Comparison of ENCODE assay signal across 8 cellular contexts in genomic region chr1:180953791-180954721, GRCh38. TPM values are rescaled to one million over a fixed set of nuclear protein-coding genes. Genes with fewer than 3 reads are reported as not detected.
DNase-seq lines count a peak whose midpoint lies in the region; ATAC-seq lines count a peak whose summit lies in the region.

No MANE protein-coding gene starts in this region.

- POLR2A ChIA-PET in T-cell (lab: Charles Lee), result no interaction called here

- peak overlapping the region; percentile 76 to 80 (median 78) for H3K4me3 Mint-ChIP-seq in T-cell

- ATAC-seq in GM18502 (IDR thresholded peaks at IDR 0.05; ENCODE audit: poor library complexity, unreplicated experiment), result peak; percentile 72
- ATAC-seq in HG02852 (IDR thresholded peaks at IDR 0.05; ENCODE audit: unreplicated experiment), result peak; percentile 80
- ATAC-seq in T-cell (replicated peaks in 1 of 4), result peak; percentile 89 to 92 (median 92)

- no peaks in the 10 kb centered on the region for H3K27me3 Mint-ChIP-seq in T-cell

- peaks cover 0 to 9% (median 7%) of the 10 kb centered on the region in 3 donors for H3K4me1 Mint-ChIP-seq in T-cell

- H3K27ac Mint-ChIP-seq in T-cell, result peak overlapping the region in 1 of 2 donors; percentile 48

- no peaks in the 10 kb centered on the region for H3K9me3 Mint-ChIP-seq in T-cell

- CTCF ChIA-PET in T-cell (lab: Charles Lee), result no interaction called here

- DNase-seq in T-cell (peak; percentile 15 to 79 (median 58)), amygdala (lab: John Stamatoyannopoulos, UW) (peak in 43 of 56 donors; percentile 13 to 82 (median 64)), iris pigment epithelial cell (ENCODE audit: low read depth) (peak; percentile 63), SIG-M5 (lab: John Stamatoyannopoulos, UW) (no peak), GM19240 (ENCODE audit: insufficient read length, low spot score) (no peak)
- DNase-seq in stimulated activated CD4-positive, alpha-beta T cell treated with anti-CD3 and anti-CD28 coated beads, Interleukin-2, amount 100 ng/mL, for 4 hours (ENCODE audit: low read depth), result peak; percentile 54

- peaks cover 9% of the 10 kb centered on the region for H3K36me3 Mint-ChIP-seq in T-cell

RNA-seq across cellular contexts. Expression of gene KIAA1614, which starts 41.4 kb away (rescaled TPM):
- under 1 TPM; 0.05 to 0.38 (median 0.20) TPM for total RNA-seq in T-cell

Comparison
In these comparisons a context has a peak if more than half of its experiments do, and no peak if none do; other contexts are left out.
1. DNase-seq: peak in T-cell (34 of 34), amygdala (43 of 56), iris pigment epithelial cell (single experiment) and stimulated activated CD4-positive, alpha-beta T cell treated with anti-CD3 and anti-CD28 coated beads, Interleukin-2, amount 100 ng/mL, for 4 hours (single experiment); none in SIG-M5 (single experiment) and GM19240 (single experiment).
2. Peak in every context shown above with its lines, with median percentiles within 50 percentile points of each other: ATAC-seq.